26 cellular contexts compared by ENCODE assay signal in the genomic region with DNA sequence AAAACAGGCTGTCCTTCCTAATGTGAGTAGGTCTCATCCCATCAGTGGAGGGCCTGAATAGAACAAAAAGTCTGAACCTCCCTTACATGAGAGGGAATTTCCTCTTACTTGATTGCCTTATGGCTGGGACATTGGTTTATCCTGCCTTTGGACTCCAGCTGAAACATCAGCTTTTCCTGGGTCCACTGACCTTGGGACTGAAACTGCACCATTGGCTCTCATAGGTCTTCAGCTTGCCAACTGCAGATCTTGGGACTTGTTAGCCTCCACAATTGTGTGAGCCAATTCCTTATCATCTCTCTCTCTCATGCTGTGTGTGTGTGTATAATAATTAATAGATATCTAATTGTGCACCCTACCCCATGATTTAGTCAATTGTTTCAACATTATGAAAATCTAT.
"Had no signal": no experiment of that assay in that cellular context is flagged by ENCODE, and none has a peak within 500 bp of the region (broad histone marks: within the 10 kb centered on the region; RNA-seq: fewer than 3 reads in every experiment).

No MANE protein-coding gene starts in this region.

- H3K36me3 ChIP-seq: ascending aorta, breast epithelium, SJSA1 had no signal

- H3K9me3 Mint-ChIP-seq: activated CD4-positive, alpha-beta T cell treated with anti-CD3 and anti-CD28 coated beads, Interleukin-2, amount 10 ng/mL, durations not matched to agents 24 days and 14 days; activated CD8-positive, alpha-beta T cell treated with anti-CD3 and anti-CD28 coated beads for 36 hours; activated naive CD4-positive, alpha-beta T cell treated with anti-CD3 and anti-CD28 coated beads, Interleukin-2, amount 50 U/mL, for 24 hours; activated naive CD8-positive, alpha-beta T cell treated with anti-CD3 and anti-CD28 coated beads, Interleukin-2, amount 10 ng/mL, durations not matched to agents 7 days and 5 days; activated T-helper 2 cell treated with anti-CD3 and anti-CD28 coated beads, Interferon-gamma antibody, Interleukin-2, Interleukin-4, amounts not matched to agents 10 μg/mL and 5 μg/mL and 100 μg/mL, durations not matched to agents 14 hours and 24 hours and 36 hours; T-helper 1 cell treated with Interleukin-12 subunit alpha and Interleukin-12 subunit beta and Interleukin-4 antibody, amounts not matched to agents 30 μg/mL and 1 μg/mL, for 36 hours; T-helper 2 cell treated with Interferon-gamma antibody and Interleukin-4, amounts not matched to agents 5 μg/mL and 100 μg/mL, for 36 hours had no signal

- H3K9me3 ChIP-seq: ascending aorta, breast epithelium, SJSA1, SK-N-SH had no signal

- H3K27ac ChIP-seq: ascending aorta, breast epithelium, SJSA1 had no signal

- H3K27ac Mint-ChIP-seq: activated CD4-positive, alpha-beta T cell treated with anti-CD3 and anti-CD28 coated beads, Interleukin-2, amount 10 ng/mL, durations not matched to agents 24 days and 14 days; activated CD8-positive, alpha-beta T cell treated with anti-CD3 and anti-CD28 coated beads for 36 hours; activated naive CD4-positive, alpha-beta T cell treated with anti-CD3 and anti-CD28 coated beads, Interleukin-2, amount 50 U/mL, for 24 hours; activated naive CD8-positive, alpha-beta T cell treated with anti-CD3 and anti-CD28 coated beads, Interleukin-2, amount 10 ng/mL, durations not matched to agents 7 days and 5 days; activated T-helper 2 cell treated with anti-CD3 and anti-CD28 coated beads, Interferon-gamma antibody, Interleukin-2, Interleukin-4, amounts not matched to agents 10 μg/mL and 5 μg/mL and 100 μg/mL, durations not matched to agents 14 hours and 24 hours and 36 hours; T-helper 1 cell treated with Interleukin-12 subunit alpha and Interleukin-12 subunit beta and Interleukin-4 antibody, amounts not matched to agents 30 μg/mL and 1 μg/mL, for 36 hours; T-helper 2 cell treated with Interferon-gamma antibody and Interleukin-4, amounts not matched to agents 5 μg/mL and 100 μg/mL, for 36 hours had no signal

- H3K4me3 ChIP-seq: ascending aorta, breast epithelium, SJSA1 had no signal

- DNase-seq: activated CD4-positive, alpha-beta T cell treated with anti-CD3 and anti-CD28 coated beads, Interleukin-2, amount 10 ng/mL, durations not matched to agents 24 days and 14 days; activated CD4-positive, alpha-beta T cell treated with anti-CD3 and anti-CD28 coated beads, Interleukin-2, amount 50 U/mL, for 4 hours; activated CD8-positive, alpha-beta T cell treated with anti-CD3 and anti-CD28 coated beads for 36 hours; activated gamma-delta T cell; activated naive CD4-positive, alpha-beta T cell treated with Interleukin-2 at 50 U/mL for 16 hours; activated naive CD8-positive, alpha-beta T cell treated with anti-CD3 and anti-CD28 coated beads, Interleukin-2, amount 10 ng/mL, durations not matched to agents 7 days and 5 days; activated T-cell treated with anti-CD3 and anti-CD28 coated beads, Interleukin-2, amount 50 U/mL, for 1 hour; amygdala; Karpas-422; NCI-H1105; NCI-H1417 treated with DMSO at 0.1 percent for 48 hours; NCI-H187 treated with DMSO at 0.1 percent for 48 hours; NCI-H2081; NCI-H2171 treated with DMSO at 0.1 percent for 48 hours; NCI-H2227 treated with DMSO at 0.1 percent for 48 hours; NCI-H524 treated with DMSO at 0.1 percent for 48 hours; SHP77; SK-N-SH had no signal

- ATAC-seq: activated CD8-positive, alpha-beta T cell treated with anti-CD3 and anti-CD28 coated beads for 36 hours; Panc1 had no signal

- H3K27me3 ChIP-seq: ascending aorta, breast epithelium, SJSA1 had no signal

- H3K36me3 Mint-ChIP-seq: activated naive CD4-positive, alpha-beta T cell treated with anti-CD3 and anti-CD28 coated beads, Interleukin-2, amount 50 U/mL, for 24 hours; activated naive CD8-positive, alpha-beta T cell treated with anti-CD3 and anti-CD28 coated beads, Interleukin-2, amount 10 ng/mL, durations not matched to agents 7 days and 5 days had no signal

- H3K4me1 ChIP-seq: ascending aorta, breast epithelium had no signal

- H3K27me3 Mint-ChIP-seq: activated CD4-positive, alpha-beta T cell treated with anti-CD3 and anti-CD28 coated beads, Interleukin-2, amount 10 ng/mL, durations not matched to agents 24 days and 14 days; activated CD8-positive, alpha-beta T cell treated with anti-CD3 and anti-CD28 coated beads for 36 hours; activated naive CD4-positive, alpha-beta T cell treated with anti-CD3 and anti-CD28 coated beads, Interleukin-2, amount 50 U/mL, for 24 hours; activated naive CD8-positive, alpha-beta T cell treated with anti-CD3 and anti-CD28 coated beads, Interleukin-2, amount 10 ng/mL, durations not matched to agents 7 days and 5 days had no signal

- H3K4me3 Mint-ChIP-seq: activated CD4-positive, alpha-beta T cell treated with anti-CD3 and anti-CD28 coated beads, Interleukin-2, amount 10 ng/mL, durations not matched to agents 24 days and 14 days; activated CD8-positive, alpha-beta T cell treated with anti-CD3 and anti-CD28 coated beads for 36 hours; activated naive CD4-positive, alpha-beta T cell treated with anti-CD3 and anti-CD28 coated beads, Interleukin-2, amount 50 U/mL, for 24 hours; activated naive CD8-positive, alpha-beta T cell treated with anti-CD3 and anti-CD28 coated beads, Interleukin-2, amount 10 ng/mL, durations not matched to agents 7 days and 5 days; T-helper 1 cell treated with Interleukin-12 subunit alpha and Interleukin-12 subunit beta and Interleukin-4 antibody, amounts not matched to agents 30 μg/mL and 1 μg/mL, for 36 hours; T-helper 2 cell treated with Interferon-gamma antibody and Interleukin-4, amounts not matched to agents 5 μg/mL and 100 μg/mL, for 36 hours had no signal

- H3K4me1 Mint-ChIP-seq: activated CD4-positive, alpha-beta T cell treated with anti-CD3 and anti-CD28 coated beads, Interleukin-2, amount 10 ng/mL, durations not matched to agents 24 days and 14 days; activated naive CD4-positive, alpha-beta T cell treated with anti-CD3 and anti-CD28 coated beads, Interleukin-2, amount 50 U/mL, for 24 hours; activated naive CD8-positive, alpha-beta T cell treated with anti-CD3 and anti-CD28 coated beads, Interleukin-2, amount 10 ng/mL, durations not matched to agents 7 days and 5 days had no signal
